In genomic region chr20:3787640-3788015, GRCh38 we compare ENCODE assay signal across 10 cellular contexts. TPM values are rescaled to one million over a fixed set of nuclear protein-coding genes. Genes with fewer than 3 reads are reported as not detected.
DNase-seq lines count a peak whose midpoint lies in the region; ATAC-seq and TF ChIP-seq lines count a peak whose summit lies in the region.
"Not testable (repeated sequence)": the region's sequence is repeated elsewhere in the genome, so short reads cannot be mapped to it uniquely, and the experiment has no call there.
"Had no signal": no experiment of that assay in that cellular context is flagged by ENCODE, and none has a peak within 500 bp of the region (broad histone marks: within the 10 kb centered on the region; RNA-seq: fewer than 3 reads in every experiment).

No MANE protein-coding gene starts in this region.

- not testable (repeated sequence) for H3K9me3 ChIP-seq in CD4-positive, alpha-beta T cell (ENCODE audit: control insufficient read depth, low read length); Karpas-422 (ENCODE audit: low read length); right cardiac atrium (ENCODE audit: control insufficient read depth, low read length)

- not testable (repeated sequence) for H3K27me3 Mint-ChIP-seq in CD4-positive, alpha-beta T cell; T-helper 1 cell treated with Interleukin-12 subunit alpha and Interleukin-12 subunit beta and Interleukin-4 antibody, amounts not matched to agents 30 μg/mL and 1 μg/mL, for 36 hours (ENCODE audit: low read depth); activated T-helper 1 cell treated with anti-CD3 and anti-CD28 coated beads, Interleukin-12 subunit alpha, Interleukin-12 subunit beta, Interleukin-2, Interleukin-4 antibody, amounts not matched to agents 30 ng/mL and 10 ng/mL and 1 ng/mL, durations not matched to agents 14 hours and 24 hours and 36 hours (ENCODE audit: insufficient read depth); central memory CD8-positive, alpha-beta T cell; natural killer cell treated with Interleukin-12 subunit alpha and Interleukin-12 subunit beta and Interleukin-15 and Interleukin-18, amount 100 ng/mL, for 72 hours; stimulated activated naive CD8-positive, alpha-beta T cell treated with anti-CD3 and anti-CD28 coated beads, Interleukin-15, Interleukin-2, amounts not matched to agents 100 ng/mL and 50 ng/mL, for 24 hours

- peak overlapping the region; percentile 73 for H3K27ac Mint-ChIP-seq in CD4-positive, alpha-beta T cell
- not testable (repeated sequence) for H3K27ac Mint-ChIP-seq in T-helper 1 cell treated with Interleukin-12 subunit alpha and Interleukin-12 subunit beta and Interleukin-4 antibody, amounts not matched to agents 30 μg/mL and 1 μg/mL, for 36 hours; activated T-helper 1 cell treated with anti-CD3 and anti-CD28 coated beads, Interleukin-12 subunit alpha, Interleukin-12 subunit beta, Interleukin-2, Interleukin-4 antibody, amounts not matched to agents 30 ng/mL and 10 ng/mL and 1 ng/mL, durations not matched to agents 14 hours and 24 hours and 36 hours; stimulated activated naive CD8-positive, alpha-beta T cell treated with anti-CD3 and anti-CD28 coated beads, Interleukin-15, Interleukin-2, amounts not matched to agents 100 ng/mL and 50 ng/mL, for 24 hours
- H3K27ac Mint-ChIP-seq in central memory CD8-positive, alpha-beta T cell (ENCODE audit: low read depth) = peak overlapping the region; percentile 13
- peak overlapping the region; percentile 64 to 81 for H3K27ac Mint-ChIP-seq in natural killer cell treated with Interleukin-12 subunit alpha and Interleukin-12 subunit beta and Interleukin-15 and Interleukin-18, amount 100 ng/mL, for 72 hours

- not testable (repeated sequence) for H3K9me3 Mint-ChIP-seq in CD4-positive, alpha-beta T cell; T-helper 1 cell treated with Interleukin-12 subunit alpha and Interleukin-12 subunit beta and Interleukin-4 antibody, amounts not matched to agents 30 μg/mL and 1 μg/mL, for 36 hours; activated T-helper 1 cell treated with anti-CD3 and anti-CD28 coated beads, Interleukin-12 subunit alpha, Interleukin-12 subunit beta, Interleukin-2, Interleukin-4 antibody, amounts not matched to agents 30 ng/mL and 10 ng/mL and 1 ng/mL, durations not matched to agents 14 hours and 24 hours and 36 hours; central memory CD8-positive, alpha-beta T cell; natural killer cell treated with Interleukin-12 subunit alpha and Interleukin-12 subunit beta and Interleukin-15 and Interleukin-18, amount 100 ng/mL, for 72 hours; stimulated activated naive CD8-positive, alpha-beta T cell treated with anti-CD3 and anti-CD28 coated beads, Interleukin-15, Interleukin-2, amounts not matched to agents 100 ng/mL and 50 ng/mL, for 24 hours

- not testable (repeated sequence) for H3K9me2 ChIP-seq in Karpas-422 (replicated peaks; ENCODE audit: insufficient read depth, low read length)

- WGBS in right cardiac atrium = 94% methylated on average over 4 of the region's 4 CpGs

- H3K27me3 ChIP-seq in CD4-positive, alpha-beta T cell (ENCODE audit: control insufficient read depth, insufficient read depth, low read length); Karpas-422 (ENCODE audit: low read length); right cardiac atrium (ENCODE audit: control insufficient read depth, insufficient read depth): not testable (repeated sequence)

- DNase-seq in CD4-positive, alpha-beta T cell; Karpas-422; activated T-helper 1 cell treated with anti-CD3 and anti-CD28 coated beads, Interleukin-12 subunit alpha, Interleukin-12 subunit beta, Interleukin-2, Interleukin-4 antibody, amounts not matched to agents 30 ng/mL and 10 ng/mL and 1 ng/mL, durations not matched to agents 14 hours and 24 hours and 36 hours (ENCODE audit: low spot score); central memory CD8-positive, alpha-beta T cell (ENCODE audit: low spot score in 2 of 2); natural killer cell treated with Interleukin-12 subunit alpha and Interleukin-12 subunit beta and Interleukin-15 and Interleukin-18, amount 100 ng/mL, for 72 hours (ENCODE audit: low spot score): not testable (repeated sequence)
- DNase-seq in right cardiac atrium = peak in 2 of 3 donors; percentile 12 to 30

- CTCF ChIA-PET in CD4-positive, alpha-beta T cell (lab: Charles Lee) = interaction anchor here (0.6 to 4.3 kb wide), 9 partner anchors 8 to 297 kb away, joined by 3 to 59 read pairs (median 6); partner anchors contain the start of genes AP5S1 and CDC25B

- H3K36me3 ChIP-seq in Karpas-422 (ENCODE audit: insufficient read depth, low read length) = not testable (repeated sequence)

- POLR2A ChIA-PET in CD4-positive, alpha-beta T cell (lab: Charles Lee) = interaction anchor here (2.4 to 8.5 kb wide), 7 partner anchors 8 to 58 kb away, joined by 8 to 89 read pairs (median 20); partner anchors contain the start of genes ADISSP, AP5S1 and CDC25B

- H3K79me2 ChIP-seq in Karpas-422 (ENCODE audit: low read length) = peaks cover 16% of the 10 kb centered on the region

- not testable (repeated sequence) for H3K27ac ChIP-seq in CD4-positive, alpha-beta T cell (ENCODE audit: low read depth, low read length); Karpas-422 (ENCODE audit: low read length); right cardiac atrium (ENCODE audit: low read length)

- intact Hi-C loops in CD4-positive, alpha-beta T cell (cut with DNase I, micrococcal nuclease) = loop anchor here (1.0 to 2.0 kb wide), 4 partner anchors 9 to 68 kb away; partner anchors contain the start of genes AP5S1 (in 1 of the 2), CDC25B (in 1 of the 2) and MAVS (in 1 of the 2)
- intact Hi-C loops in activated T-helper 1 cell treated with anti-CD3 and anti-CD28 coated beads, Interleukin-12 subunit alpha, Interleukin-12 subunit beta, Interleukin-2, Interleukin-4 antibody, amounts not matched to agents 30 ng/mL and 10 ng/mL and 1 ng/mL, durations not matched to agents 14 hours and 24 hours and 36 hours (cut with micrococcal nuclease) = loop anchor here (1.0 to 2.0 kb wide), 5 partner anchors 8 to 297 kb away; partner anchors contain the start of gene MAVS
- intact Hi-C loops in right cardiac atrium (cut with DNase I) = loop anchor here in 2 of 4 donors (5.0 kb wide), 1 partner anchor 35 kb away; the partner anchor contains the start of gene AP5S1 (in 2 of the 2)

- H4K20me1 ChIP-seq in Karpas-422 (ENCODE audit: insufficient read depth, low read depth, low read length) = peaks cover 10% of the 10 kb centered on the region; the same call in 1 of the 2 replicates

- H2AFZ ChIP-seq in Karpas-422 (ENCODE audit: low read length) = peak overlapping the region; percentile 69; the same call in 1 of the 2 replicates

- H3K4me1 Mint-ChIP-seq in CD4-positive, alpha-beta T cell (ENCODE audit: low read depth) = peaks cover 31% of the 10 kb centered on the region
- H3K4me1 Mint-ChIP-seq in T-helper 1 cell treated with Interleukin-12 subunit alpha and Interleukin-12 subunit beta and Interleukin-4 antibody, amounts not matched to agents 30 μg/mL and 1 μg/mL, for 36 hours (ENCODE audit: low read depth) = peaks cover 28% of the 10 kb centered on the region
- H3K4me1 Mint-ChIP-seq in activated T-helper 1 cell treated with anti-CD3 and anti-CD28 coated beads, Interleukin-12 subunit alpha, Interleukin-12 subunit beta, Interleukin-2, Interleukin-4 antibody, amounts not matched to agents 30 ng/mL and 10 ng/mL and 1 ng/mL, durations not matched to agents 14 hours and 24 hours and 36 hours (ENCODE audit: low read depth) = peaks cover 38% of the 10 kb centered on the region
- H3K4me1 Mint-ChIP-seq in central memory CD8-positive, alpha-beta T cell = peaks cover 35% of the 10 kb centered on the region
- peaks cover 26 to 29% of the 10 kb centered on the region in 2 donors for H3K4me1 Mint-ChIP-seq in natural killer cell treated with Interleukin-12 subunit alpha and Interleukin-12 subunit beta and Interleukin-15 and Interleukin-18, amount 100 ng/mL, for 72 hours (ENCODE audit: low read depth in 2 of 2)
- H3K4me1 Mint-ChIP-seq in stimulated activated naive CD8-positive, alpha-beta T cell treated with anti-CD3 and anti-CD28 coated beads, Interleukin-15, Interleukin-2, amounts not matched to agents 100 ng/mL and 50 ng/mL, for 24 hours (ENCODE audit: low read depth) = peaks cover 31% of the 10 kb centered on the region

- peak overlapping the region; percentile 66 for H3K9ac ChIP-seq in Karpas-422 (ENCODE audit: low read length)

- peak overlapping the region; percentile 83 for H3K4me3 Mint-ChIP-seq in CD4-positive, alpha-beta T cell
- peak overlapping the region; percentile 53 for H3K4me3 Mint-ChIP-seq in T-helper 1 cell treated with Interleukin-12 subunit alpha and Interleukin-12 subunit beta and Interleukin-4 antibody, amounts not matched to agents 30 μg/mL and 1 μg/mL, for 36 hours
- peak overlapping the region; percentile 77 for H3K4me3 Mint-ChIP-seq in activated T-helper 1 cell treated with anti-CD3 and anti-CD28 coated beads, Interleukin-12 subunit alpha, Interleukin-12 subunit beta, Interleukin-2, Interleukin-4 antibody, amounts not matched to agents 30 ng/mL and 10 ng/mL and 1 ng/mL, durations not matched to agents 14 hours and 24 hours and 36 hours
- H3K4me3 Mint-ChIP-seq in central memory CD8-positive, alpha-beta T cell = peak overlapping the region; percentile 74
- H3K4me3 Mint-ChIP-seq in natural killer cell treated with Interleukin-12 subunit alpha and Interleukin-12 subunit beta and Interleukin-15 and Interleukin-18, amount 100 ng/mL, for 72 hours = peak overlapping the region; percentile 75
- peak overlapping the region; percentile 70 for H3K4me3 Mint-ChIP-seq in stimulated activated naive CD8-positive, alpha-beta T cell treated with anti-CD3 and anti-CD28 coated beads, Interleukin-15, Interleukin-2, amounts not matched to agents 100 ng/mL and 50 ng/mL, for 24 hours

- peak overlapping the region; percentile 89 for H3K4me2 ChIP-seq in Karpas-422 (ENCODE audit: low read depth, low read length, poor library complexity, severe bottlenecking)

- TF ChIP-seq CTCF in CD4-positive, alpha-beta T cell (IDR thresholded peaks at IDR 0.05) = not testable (repeated sequence)

- not testable (repeated sequence) for ATAC-seq in CD4-positive, alpha-beta T cell (ENCODE audit: poor library complexity); central memory CD8-positive, alpha-beta T cell (replicated peaks; ENCODE audit: extremely low read depth, poor library complexity, severe bottlenecking); right cardiac atrium; natural killer cell treated with Interleukin-12 subunit alpha and Interleukin-12 subunit beta and Interleukin-15 and Interleukin-18, amount 100 ng/mL, for 72 hours

- not testable (repeated sequence) for H3K36me3 Mint-ChIP-seq in CD4-positive, alpha-beta T cell (ENCODE audit: low read depth); T-helper 1 cell treated with Interleukin-12 subunit alpha and Interleukin-12 subunit beta and Interleukin-4 antibody, amounts not matched to agents 30 μg/mL and 1 μg/mL, for 36 hours (ENCODE audit: low read depth); activated T-helper 1 cell treated with anti-CD3 and anti-CD28 coated beads, Interleukin-12 subunit alpha, Interleukin-12 subunit beta, Interleukin-2, Interleukin-4 antibody, amounts not matched to agents 30 ng/mL and 10 ng/mL and 1 ng/mL, durations not matched to agents 14 hours and 24 hours and 36 hours (ENCODE audit: low read depth); central memory CD8-positive, alpha-beta T cell (ENCODE audit: insufficient read depth); natural killer cell treated with Interleukin-12 subunit alpha and Interleukin-12 subunit beta and Interleukin-15 and Interleukin-18, amount 100 ng/mL, for 72 hours; stimulated activated naive CD8-positive, alpha-beta T cell treated with anti-CD3 and anti-CD28 coated beads, Interleukin-15, Interleukin-2, amounts not matched to agents 100 ng/mL and 50 ng/mL, for 24 hours (ENCODE audit: low read depth)

- H3K4me3 ChIP-seq in Karpas-422 (ENCODE audit: low read length) = peak overlapping the region; percentile 65
- H3K4me3 ChIP-seq in right cardiac atrium (ENCODE audit: low read length) = not testable (repeated sequence)

- H3K4me1 ChIP-seq in Karpas-422 (ENCODE audit: low read length) (peaks cover 22% of the 10 kb centered on the region), right cardiac atrium (ENCODE audit: control insufficient read depth, insufficient read depth, low read length) (peaks cover 11% of the 10 kb centered on the region)

RNA-seq across cellular contexts. Expression of gene CENPB, which starts 1.1 kb away (rescaled TPM):
- 10 to 100 TPM; 25.1 to 25.3 TPM for total RNA-seq in CD4-positive, alpha-beta T cell
- 13.0 and 32.7 TPM in 2 replicates for total RNA-seq in Karpas-422 (2014; rRNA removed; shearing (Covaris generic); ENCODE audit: low replicate concordance)
- 72.3 and 80.2 TPM in 2 replicates for total RNA-seq in activated T-helper 1 cell treated with anti-CD3 and anti-CD28 coated beads, Interleukin-12 subunit alpha, Interleukin-12 subunit beta, Interleukin-2, Interleukin-4 antibody, amounts not matched to agents 30 ng/mL and 10 ng/mL and 1 ng/mL, durations not matched to agents 14 hours and 24 hours and 36 hours
- total RNA-seq in right cardiac atrium = 10 to 100 TPM; 63.9 to 92.7 (median 72.1) TPM
- polyA plus RNA-seq in right cardiac atrium = 67.4 TPM
- 100 to 1,000 TPM in 1 of 2 donors, 10 to 100 TPM in 1; 75.4 to 118 TPM for total RNA-seq in natural killer cell treated with Interleukin-12 subunit alpha and Interleukin-12 subunit beta and Interleukin-15 and Interleukin-18, amount 100 ng/mL, for 72 hours

RNA-seq across cellular contexts. Expression of gene SPEF1, which starts 6.4 kb away (rescaled TPM):
- total RNA-seq in CD4-positive, alpha-beta T cell = not detected
- total RNA-seq in Karpas-422 (2014; rRNA removed; shearing (Covaris generic); ENCODE audit: low replicate concordance) = not detected in 2 replicates
- 0.12 TPM in 1 of 2 replicates, not detected in the other for total RNA-seq in activated T-helper 1 cell treated with anti-CD3 and anti-CD28 coated beads, Interleukin-12 subunit alpha, Interleukin-12 subunit beta, Interleukin-2, Interleukin-4 antibody, amounts not matched to agents 30 ng/mL and 10 ng/mL and 1 ng/mL, durations not matched to agents 14 hours and 24 hours and 36 hours
- under 1 TPM in 1 of 4 donors, not detected in 3; 0.50 TPM for total RNA-seq in right cardiac atrium
- polyA plus RNA-seq in right cardiac atrium = 0.07 TPM
- under 1 TPM; 0.24 to 0.36 TPM for total RNA-seq in natural killer cell treated with Interleukin-12 subunit alpha and Interleukin-12 subunit beta and Interleukin-15 and Interleukin-18, amount 100 ng/mL, for 72 hours
- total RNA-seq: gastroesophageal sphincter, left ventricle myocardium superior had no signal

RNA-seq across cellular contexts. Expression of gene CDC25B, which starts 8.5 kb away (rescaled TPM):
- total RNA-seq in CD4-positive, alpha-beta T cell = 100 to 1,000 TPM; 144 TPM
- total RNA-seq in Karpas-422 (2014; rRNA removed; shearing (Covaris generic); ENCODE audit: low replicate concordance) = 11.7 and 15.3 TPM in 2 replicates
- total RNA-seq in activated T-helper 1 cell treated with anti-CD3 and anti-CD28 coated beads, Interleukin-12 subunit alpha, Interleukin-12 subunit beta, Interleukin-2, Interleukin-4 antibody, amounts not matched to agents 30 ng/mL and 10 ng/mL and 1 ng/mL, durations not matched to agents 14 hours and 24 hours and 36 hours = 71.7 and 76.2 TPM in 2 replicates
- 10 to 100 TPM in 3 of 4 donors, 1 to 10 TPM in 1; 10.0 to 12.2 (median 11.4) TPM for total RNA-seq in right cardiac atrium
- 7.9 TPM for polyA plus RNA-seq in right cardiac atrium
- 10 to 100 TPM; 38.9 to 84.1 TPM for total RNA-seq in natural killer cell treated with Interleukin-12 subunit alpha and Interleukin-12 subunit beta and Interleukin-15 and Interleukin-18, amount 100 ng/mL, for 72 hours

RNA-seq across cellular contexts. Expression of gene ADISSP, which starts 20.1 kb away (rescaled TPM):
- 10 to 100 TPM; 11.2 to 11.6 TPM for total RNA-seq in CD4-positive, alpha-beta T cell
- 44.1 and 60.4 TPM in 2 replicates for total RNA-seq in Karpas-422 (2014; rRNA removed; shearing (Covaris generic); ENCODE audit: low replicate concordance)
- total RNA-seq in activated T-helper 1 cell treated with anti-CD3 and anti-CD28 coated beads, Interleukin-12 subunit alpha, Interleukin-12 subunit beta, Interleukin-2, Interleukin-4 antibody, amounts not matched to agents 30 ng/mL and 10 ng/mL and 1 ng/mL, durations not matched to agents 14 hours and 24 hours and 36 hours = 55.5 and 64.6 TPM in 2 replicates
- total RNA-seq in right cardiac atrium = 10 to 100 TPM; 11.7 to 13.7 (median 12.1) TPM
- 12.6 TPM for polyA plus RNA-seq in right cardiac atrium
- 10 to 100 TPM; 29.5 to 89.2 TPM for total RNA-seq in natural killer cell treated with Interleukin-12 subunit alpha and Interleukin-12 subunit beta and Interleukin-15 and Interleukin-18, amount 100 ng/mL, for 72 hours

RNA-seq across cellular contexts. Expression of gene AP5S1, which starts 32.7 kb away (rescaled TPM):
- total RNA-seq in CD4-positive, alpha-beta T cell = 1 to 10 TPM; 6.0 TPM
- total RNA-seq in Karpas-422 (2014; rRNA removed; shearing (Covaris generic); ENCODE audit: low replicate concordance) = 5.3 and 7.1 TPM in 2 replicates
- 14.9 and 15.0 TPM in 2 replicates for total RNA-seq in activated T-helper 1 cell treated with anti-CD3 and anti-CD28 coated beads, Interleukin-12 subunit alpha, Interleukin-12 subunit beta, Interleukin-2, Interleukin-4 antibody, amounts not matched to agents 30 ng/mL and 10 ng/mL and 1 ng/mL, durations not matched to agents 14 hours and 24 hours and 36 hours
- total RNA-seq in right cardiac atrium = 10 to 100 TPM; 12.3 to 17.2 (median 13.5) TPM
- 12.5 TPM for polyA plus RNA-seq in right cardiac atrium
- 10 to 100 TPM; 13.5 to 19.7 TPM for total RNA-seq in natural killer cell treated with Interleukin-12 subunit alpha and Interleukin-12 subunit beta and Interleukin-15 and Interleukin-18, amount 100 ng/mL, for 72 hours
